10 cellular contexts compared by ENCODE assay signal in genomic region chrX:150690126-150690525, GRCh38. TPM values are rescaled to one million over a fixed set of nuclear protein-coding genes. Genes with fewer than 3 reads are reported as not detected.
DNase-seq lines count a peak whose midpoint lies in the region; ATAC-seq and TF ChIP-seq lines count a peak whose summit lies in the region.
"Had no signal": no experiment of that assay in that cellular context is flagged by ENCODE, and none has a peak within 500 bp of the region (broad histone marks: within the 10 kb centered on the region; RNA-seq: fewer than 3 reads in every experiment).

No MANE protein-coding gene starts in this region.

- H3K23ac ChIP-seq in neuronal stem cell (ENCODE audit: low read depth, low read length, poor library complexity): no peak overlapping the region

- H3K4me3 ChIP-seq in NB4 (ENCODE audit: low read depth, low read length): no peak overlapping the region
- H3K4me3 ChIP-seq in neuronal stem cell (ENCODE audit: low read length in 2 of 2): no peak overlapping the region
- H3K4me3 ChIP-seq: BLaER1 had no signal

- no peak overlapping the region for H3K9ac ChIP-seq in neuronal stem cell (ENCODE audit: low read depth, low read length, poor library complexity)
- H3K9ac ChIP-seq: BLaER1 had no signal

- H3K79me1 ChIP-seq in neuronal stem cell (ENCODE audit: low read depth, low read length): no peaks in the 10 kb centered on the region

- H2AFZ ChIP-seq in neuronal stem cell (ENCODE audit: low read length): no peak overlapping the region

- no peak overlapping the region for H4K91ac ChIP-seq in neuronal stem cell (ENCODE audit: low read depth, low read length, poor library complexity)

- H3K36me3 ChIP-seq in neuronal stem cell (replicated peaks in 1 of 2; ENCODE audit: control insufficient read depth in 2 of 2, insufficient read depth in 2 of 2, low read length in 2 of 2): no peaks in the 10 kb centered on the region
- H3K36me3 ChIP-seq: BLaER1 had no signal

- no peak overlapping the region for H2BK5ac ChIP-seq in neuronal stem cell (ENCODE audit: low read length)

- H2BK12ac ChIP-seq in neuronal stem cell (ENCODE audit: low read length): no peak overlapping the region

- peak; percentile 3 for DNase-seq in NK-92 treated with Interleukin-12 subunit alpha and Interleukin-12 subunit beta, amount 100 ng/mL, for 24 hours (lab: John Stamatoyannopoulos, UW)
- no peak for DNase-seq in NK-92 (lab: John Stamatoyannopoulos, UW; ENCODE audit: unreplicated experiment)
- DNase-seq in NB4 (ENCODE audit: low read depth): peak; percentile 19
- DNase-seq in astrocyte of the hippocampus (ENCODE audit: low read depth, low spot score): peak; percentile 91
- peak; percentile 82 for DNase-seq in renal cortical epithelial cell (ENCODE audit: low read depth)
- no peak for DNase-seq in DMS153 treated with DMSO at 0.1 percent for 48 hours (lab: John Stamatoyannopoulos, UW; ENCODE audit: unreplicated experiment)
- DNase-seq in neuronal stem cell (ENCODE audit: low spot score): no peak

- no peak overlapping the region for H4K8ac ChIP-seq in neuronal stem cell (ENCODE audit: low read depth, low read length)

- no peak overlapping the region for H2BK120ac ChIP-seq in neuronal stem cell (ENCODE audit: low read depth, low read length)

- no peak overlapping the region for H2BK15ac ChIP-seq in neuronal stem cell (ENCODE audit: low read length)

- no peak overlapping the region for H2AK5ac ChIP-seq in neuronal stem cell (ENCODE audit: low read depth, low read length)

- no peak overlapping the region for H3K27ac ChIP-seq in neuronal stem cell (replicated peaks; ENCODE audit: low read length)
- H3K27ac ChIP-seq: BLaER1, VCaP had no signal

- H3K27me3 ChIP-seq in neuronal stem cell (ENCODE audit: control insufficient read depth in 3 of 3, insufficient read depth in 3 of 3, low read depth in 1 of 3, low read length in 3 of 3): peaks cover 0 to 2% (median 0%) of the 10 kb centered on the region in 3 experiments
- H3K27me3 ChIP-seq: BLaER1 had no signal

- H3K4ac ChIP-seq in neuronal stem cell (ENCODE audit: low read length): no peak overlapping the region

- no peak overlapping the region for H3K18ac ChIP-seq in neuronal stem cell (ENCODE audit: low read length)

- no peak for TF ChIP-seq POLR2A in NB4 (IDR thresholded peaks at IDR 0.05; ENCODE audit: extremely low read depth, insufficient read length)

- no peak overlapping the region for H3K14ac ChIP-seq in neuronal stem cell (ENCODE audit: low read length)

- no peak for TF ChIP-seq CTCF in NB4 (IDR thresholded peaks at IDR 0.05; ENCODE audit: low read depth, low read length)

- no peaks in the 10 kb centered on the region for H3K9me3 ChIP-seq in neuronal stem cell (replicated peaks in 1 of 2; ENCODE audit: control insufficient read depth in 2 of 2, insufficient read depth in 1 of 2, low read depth in 1 of 2, low read length in 2 of 2)

- peaks cover 1 to 4% of the 10 kb centered on the region in 2 donors for H3K4me1 ChIP-seq in neuronal stem cell (ENCODE audit: control insufficient read depth in 2 of 2, insufficient read depth in 1 of 2, low read depth in 1 of 2, low read length in 2 of 2)

- ATAC-seq in GM19452 (IDR thresholded peaks at IDR 0.05; ENCODE audit: unreplicated experiment): no peak

- H3K4me2 ChIP-seq in neuronal stem cell (ENCODE audit: insufficient read depth, low read length, poor library complexity, severe bottlenecking): no peak overlapping the region
- H3K4me2 ChIP-seq: BLaER1 had no signal

RNA-seq across cellular contexts. Expression of gene MTMR1, which starts 3.1 kb away (rescaled TPM):
- 22.6 and 34.4 TPM in 2 replicates for total RNA-seq in renal cortical epithelial cell
- polyA plus RNA-seq in neuronal stem cell (2013, experiment 1 of 2): 13.4 TPM
- 13.9 TPM for polyA plus RNA-seq in neuronal stem cell (2013, experiment 2 of 2)

Comparison
In these comparisons a context has a peak if more than half of its experiments do, and no peak if none do; other contexts are left out.
1. DNase-seq: peak in NK-92 treated with Interleukin-12 subunit alpha and Interleukin-12 subunit beta, amount 100 ng/mL, for 24 hours (single experiment), NB4 (single experiment), astrocyte of the hippocampus (single experiment) and renal cortical epithelial cell (single experiment); none in NK-92 (single experiment), DMS153 treated with DMSO at 0.1 percent for 48 hours (single experiment) and neuronal stem cell (single experiment).